In the genomic region with DNA sequence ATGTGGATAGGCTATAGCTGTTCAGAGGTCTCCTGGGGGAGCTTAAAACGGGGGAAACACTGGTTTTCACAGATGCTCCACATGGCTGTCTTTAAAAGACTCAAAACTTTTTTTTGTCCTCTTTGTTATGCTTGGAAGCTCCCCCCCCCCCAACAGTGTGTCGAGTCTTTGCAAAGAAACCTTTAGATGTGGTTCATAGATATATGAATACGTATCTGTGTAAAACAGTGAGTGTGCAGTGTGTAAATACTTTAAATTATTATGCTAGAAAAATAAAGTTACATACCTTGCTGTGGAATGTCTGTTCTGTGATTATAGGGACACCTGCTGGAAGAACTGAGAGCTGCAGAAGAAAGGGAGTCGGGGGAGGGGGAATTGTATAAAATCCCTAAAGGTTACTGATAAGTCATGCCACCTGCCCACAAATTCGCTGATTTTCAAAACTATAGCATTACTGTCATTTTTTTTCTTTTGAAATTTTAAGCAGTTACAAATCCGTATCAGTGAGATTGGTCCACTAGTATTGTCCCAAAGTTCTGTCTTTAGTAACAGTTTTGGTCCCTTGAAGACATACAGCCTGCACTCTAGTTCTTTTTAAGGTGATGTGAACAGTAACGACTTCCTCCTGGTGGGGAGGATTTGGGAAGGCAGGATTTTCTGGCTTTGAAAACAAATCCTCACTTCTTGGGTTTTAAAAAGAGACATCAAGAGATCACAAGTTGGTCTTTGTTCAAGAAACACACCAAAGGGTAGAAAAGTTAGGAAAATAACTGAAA, we compare ENCODE assay signal across 1 cellular context.
A peak's percentile ranks its signal among the peaks of the same experiment; 100 is the strongest.
TF ChIP-seq lines count a peak whose summit lies in the region.

No MANE protein-coding gene starts in this region.

TF ChIP-seq in HepG2, 621 proteins besides CTCF, POLR2A, EP300 and RAD21 (continued from another document):
- no peak for TF ChIP-seq HNRNPLL (IDR thresholded peaks at IDR 0.05; ENCODE audit: low read depth, low read length, poor library complexity, severe bottlenecking)
- TF ChIP-seq AGO1 (IDR thresholded peaks at IDR 0.05; ENCODE audit: low read depth, low read length, poor library complexity, severe bottlenecking), result no peak
- TF ChIP-seq NRL (CRISPR knock-in tag; IDR thresholded peaks at IDR 0.05; ENCODE audit: borderline replicate concordance), result no peak
- peak; percentile 60 for TF ChIP-seq SMC3 (IDR thresholded peaks at IDR 0.05; ENCODE audit: low read length)
TF ChIP-seq in HepG2: peak in this region for 4.
